ENCODE assay signal across 12 cellular contexts in genomic region chr4:173218411-173219125, GRCh38. TPM values are rescaled to one million over a fixed set of nuclear protein-coding genes. Genes with fewer than 3 reads are reported as not detected.
DNase-seq lines count a peak whose midpoint lies in the region; ATAC-seq and TF ChIP-seq lines count a peak whose summit lies in the region.
"Had no signal": no experiment of that assay in that cellular context is flagged by ENCODE, and none has a peak within 500 bp of the region (broad histone marks: within the 10 kb centered on the region; RNA-seq: fewer than 3 reads in every experiment).

No MANE protein-coding gene starts in this region.

- H3K36me3 Mint-ChIP-seq in CD4-positive, alpha-beta T cell (ENCODE audit: low read depth), result peaks cover under 1% of the 10 kb centered on the region

- ATAC-seq in HG02610 (IDR thresholded peaks at IDR 0.05; ENCODE audit: unreplicated experiment) (peak; percentile 74), right cardiac atrium (no peak)
- no peak for ATAC-seq in CD4-positive, alpha-beta T cell (ENCODE audit: poor library complexity)

- intact Hi-C loops in CD4-positive, alpha-beta T cell (cut with DNase I, micrococcal nuclease), result no loop called here
- intact Hi-C loops in right cardiac atrium (cut with DNase I), result no loop called here

- H3K9me3 ChIP-seq in CD4-positive, alpha-beta T cell (ENCODE audit: control insufficient read depth, low read length), result no peaks in the 10 kb centered on the region
- H3K9me3 ChIP-seq in right cardiac atrium (ENCODE audit: control insufficient read depth, low read length), result no peaks in the 10 kb centered on the region

- CTCF ChIA-PET in AG04449 (lab: Yijun Ruan, JAX), result interaction anchor here (0.6 to 1.2 kb wide), 2 partner anchors 39 to 755 kb away, joined by 3 to 4 read pairs; no protein-coding TSS in a partner anchor
- CTCF ChIA-PET in CD4-positive, alpha-beta T cell (lab: Charles Lee), result no interaction called here

- H3K4me3 ChIP-seq in AG04449 (ENCODE audit: low read depth, low read length), result no peak overlapping the region
- H3K4me3 ChIP-seq in foreskin fibroblast (ENCODE audit: low read depth in 1 of 2, low read length in 2 of 2), result no peak overlapping the region
- no peak overlapping the region for H3K4me3 ChIP-seq in right cardiac atrium (ENCODE audit: low read length)

- in situ Hi-C loops in SK-MEL-5 (cut with HindIII; ENCODE audit: low pct_unique_long_range_greater_than_20kb, low sequenced_read_pairs), result no loop called here

- H3K4me1 Mint-ChIP-seq in CD4-positive, alpha-beta T cell (ENCODE audit: low read depth), result peaks cover 45% of the 10 kb centered on the region

- no peak overlapping the region for H3K27ac Mint-ChIP-seq in CD4-positive, alpha-beta T cell
- H3K27ac Mint-ChIP-seq: activated T-cell treated with anti-CD3 and anti-CD28 coated beads, Interleukin-2, amount 50 U/mL, for 24 hours had no signal

- no peak overlapping the region for H3K4me3 Mint-ChIP-seq in CD4-positive, alpha-beta T cell
- H3K4me3 Mint-ChIP-seq: activated T-cell treated with anti-CD3 and anti-CD28 coated beads, Interleukin-2, amount 50 U/mL, for 24 hours had no signal

- H3K4me1 ChIP-seq in right cardiac atrium (ENCODE audit: control insufficient read depth, insufficient read depth, low read length), result peaks cover 2% of the 10 kb centered on the region

- POLR2A ChIA-PET in AG04449 (lab: Yijun Ruan, JAX), result no interaction called here
- POLR2A ChIA-PET in CD4-positive, alpha-beta T cell (lab: Charles Lee), result interaction anchor here (0.7 kb wide), 1 partner anchor 51 kb away, joined by 3 read pairs; no protein-coding TSS in a partner anchor

- H3K27me3 ChIP-seq in CD4-positive, alpha-beta T cell (ENCODE audit: control insufficient read depth, insufficient read depth, low read length), result no peaks in the 10 kb centered on the region
- no peaks in the 10 kb centered on the region for H3K27me3 ChIP-seq in right cardiac atrium (ENCODE audit: control insufficient read depth, insufficient read depth)

- TF ChIP-seq CTCF in AG04449 (IDR thresholded peaks at IDR 0.05; ENCODE audit: insufficient read depth, low read length, missing control alignments), result no peak
- TF ChIP-seq CTCF in foreskin fibroblast (IDR thresholded peaks at IDR 0.05; ENCODE audit: low read depth, low read length), result no peak
- no peak for TF ChIP-seq CTCF in CD4-positive, alpha-beta T cell (IDR thresholded peaks at IDR 0.05)

- DNase-seq in AG04449 (ENCODE audit: low read depth, low spot score), result peak; percentile 34
- peak; percentile 43 for DNase-seq in SK-MEL-5 (ENCODE audit: low read depth, low spot score)
- DNase-seq in foreskin fibroblast, result peak; percentile 26 to 42
- no peak for DNase-seq in CD4-positive, alpha-beta T cell
- DNase-seq in cerebellar nuclear complex (lab: John Stamatoyannopoulos, UW), result no peak
- DNase-seq in NCI-H2029 treated with DMSO at 0.1 percent for 48 hours (lab: John Stamatoyannopoulos, UW), result no peak
- DNase-seq in right cardiac atrium, result no peak
- DNase-seq: activated T-cell treated with anti-CD3 and anti-CD28 coated beads, Interleukin-2, amount 50 U/mL, for 24 hours; DMS53; NCI-H1417; posterior cingulate gyrus had no signal

- no peaks in the 10 kb centered on the region for H3K27me3 Mint-ChIP-seq in CD4-positive, alpha-beta T cell
- H3K27me3 Mint-ChIP-seq: activated T-cell treated with anti-CD3 and anti-CD28 coated beads, Interleukin-2, amount 50 U/mL, for 24 hours had no signal

- peaks cover 2% of the 10 kb centered on the region for H3K9me3 Mint-ChIP-seq in CD4-positive, alpha-beta T cell
- H3K9me3 Mint-ChIP-seq: activated T-cell treated with anti-CD3 and anti-CD28 coated beads, Interleukin-2, amount 50 U/mL, for 24 hours had no signal

- no peak overlapping the region for H3K27ac ChIP-seq in CD4-positive, alpha-beta T cell (ENCODE audit: low read depth, low read length)
- H3K27ac ChIP-seq in right cardiac atrium (ENCODE audit: low read length), result no peak overlapping the region

RNA-seq across cellular contexts. Expression of gene GALNT7, which starts 50.0 kb away (rescaled TPM):
- total RNA-seq in SK-MEL-5 (2014; rRNA removed; shearing (Covaris generic)), result 22.1 and 23.7 TPM in 2 replicates
- polyA plus RNA-seq in SK-MEL-5 (2015; cell fraction: cytosol; rRNA removed), result 18.8 and 27.0 TPM in 2 replicates
- 46.4 and 54.0 TPM in 2 replicates for polyA plus RNA-seq in SK-MEL-5 (2015; cell fraction: nucleus; rRNA removed)
- 1 to 10 TPM; 4.6 to 4.8 TPM for total RNA-seq in CD4-positive, alpha-beta T cell
- 10 to 100 TPM in 1 of 4 donors, 1 to 10 TPM in 3; 7.0 to 11.0 (median 8.4) TPM for total RNA-seq in right cardiac atrium
- 3.6 TPM for polyA plus RNA-seq in right cardiac atrium

Comparison
In these comparisons a context has a peak if more than half of its experiments do, and no peak if none do; other contexts are left out.
1. DNase-seq: peak in AG04449 (single experiment), SK-MEL-5 (single experiment) and foreskin fibroblast (2 of 2); none in CD4-positive, alpha-beta T cell (0 of 10), cerebellar nuclear complex (0 of 2), NCI-H2029 treated with DMSO at 0.1 percent for 48 hours (single experiment) and right cardiac atrium (0 of 3).